In the genomic region with DNA sequence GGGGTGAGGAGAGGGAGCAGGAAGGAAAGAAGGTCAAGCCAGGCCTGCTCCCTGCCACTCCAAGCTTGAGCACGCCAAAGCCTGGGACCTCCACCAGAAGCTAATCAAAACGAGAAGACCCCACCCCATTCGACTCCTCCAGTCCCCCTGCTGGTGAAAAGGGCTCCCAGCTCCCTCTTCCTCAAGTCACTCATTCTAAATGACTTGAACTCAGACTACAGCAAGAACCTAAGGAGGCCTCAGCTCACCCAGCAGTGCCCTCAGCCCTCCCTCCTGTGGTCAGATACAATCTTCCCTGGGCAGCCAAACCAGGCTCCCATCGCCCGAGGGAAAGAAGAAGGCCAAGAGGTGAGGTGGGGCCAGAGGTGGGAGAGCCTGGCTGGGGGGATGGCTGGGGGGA, we compare ENCODE assay signal across 9 cellular contexts. TPM values are rescaled to one million over a fixed set of nuclear protein-coding genes. Genes with fewer than 3 reads are reported as not detected.
DNase-seq lines count a peak whose midpoint lies in the region; ATAC-seq, FAIRE-seq and TF ChIP-seq lines count a peak whose summit lies in the region.
"Had no signal": no experiment of that assay in that cellular context is flagged by ENCODE, and none has a peak within 500 bp of the region (broad histone marks: within the 10 kb centered on the region; RNA-seq: fewer than 3 reads in every experiment).

No MANE protein-coding gene starts in this region.

- H3K9ac ChIP-seq in K562 (ENCODE audit: insufficient read depth in 1 of 2, low read depth in 2 of 2, low read length in 2 of 2), result peak overlapping the region in 1 of 2 experiments; percentile 59; a peak in 1 of 4 replicates

- peaks cover 84% of the 10 kb centered on the region for H3K79me2 ChIP-seq in K562 (ENCODE audit: control insufficient read depth, insufficient read depth, low read length)

- DNase-seq in AG09309 (ENCODE audit: low read depth) (no peak), K562 (ENCODE audit: extremely low read depth in 1 of 4, low spot score in 3 of 4) (no peak), ACHN (no peak), small intestine (no peak), GM03348 (ENCODE audit: low spot score) (no peak)

- H3K36me3 ChIP-seq in KOPT-K1 (ENCODE audit: insufficient read depth, low read length) (peaks cover 79% of the 10 kb centered on the region), K562 (ENCODE audit: control insufficient read depth, insufficient read depth, low read length) (peaks cover 89% of the 10 kb centered on the region; the same call in 2 of the 3 replicates), muscle layer of duodenum (ENCODE audit: control insufficient read depth in 1 of 2, insufficient read depth in 2 of 2, low read length in 2 of 2) (peaks cover 8 to 10% of the 10 kb centered on the region in 2 donors), small intestine (ENCODE audit: control insufficient read depth in 2 of 2, insufficient read depth in 2 of 2, low read length in 2 of 2) (peaks cover 0 to 5% of the 10 kb centered on the region in 2 donors)

- FAIRE-seq in K562 (lab: Jason Lieb, UNC) (no peak), small intestine (lab: Jason Lieb, UNC) (no peak)
- FAIRE-seq: GM18507 had no signal

- no peak for TF ChIP-seq EP300 in K562 (IDR thresholded peaks at IDR 0.05; ENCODE audit: low read length)

- H3K27ac ChIP-seq in KOPT-K1 (ENCODE audit: low read depth, low read length, poor library complexity, severe bottlenecking), result peak overlapping the region; percentile 34
- peak overlapping the region; percentile 10; the same call in 1 of the 3 replicates for H3K27ac ChIP-seq in K562 (ENCODE audit: extremely low read depth, low read depth, low read length)
- H3K27ac ChIP-seq in muscle layer of duodenum (ENCODE audit: low read length), result peak overlapping the region; percentile 60
- H3K27ac ChIP-seq in small intestine (ENCODE audit: low read depth in 1 of 2, low read length in 1 of 2), result no peak overlapping the region

- POLR2A ChIA-PET in K562 (lab: Yijun Ruan, JAX), result interaction anchor here (0.6 to 0.9 kb wide), 3 partner anchors 9 to 32 kb away, joined by 3 to 4 read pairs (median 3); no protein-coding TSS in a partner anchor

- BruUV-seq in K562 (replicated peaks; lab: Mats Ljungman, UMichigan), result no TSS peak

- H3K4me3 ChIP-seq in AG09309 (ENCODE audit: control insufficient read depth, low read depth, low read length) (no peak overlapping the region), K562 (no peak overlapping the region), muscle layer of duodenum (ENCODE audit: low read depth in 1 of 2, low read length in 2 of 2) (no peak overlapping the region), small intestine (ENCODE audit: low read depth in 1 of 2, low read length in 2 of 2) (no peak overlapping the region)

- no peak for TF ChIP-seq POLR2A in K562 (conservative IDR thresholded peaks at IDR 0.05)

- H3K4me1 ChIP-seq in K562 (replicated peaks in 1 of 2; ENCODE audit: control insufficient read depth in 2 of 2, insufficient read depth in 2 of 2, low read length in 2 of 2), result peaks cover 5 to 51% of the 10 kb centered on the region in 2 experiments
- peaks cover 57 to 90% of the 10 kb centered on the region in 2 donors for H3K4me1 ChIP-seq in muscle layer of duodenum (ENCODE audit: control insufficient read depth in 1 of 2, insufficient read depth in 2 of 2, low read length in 2 of 2)
- H3K4me1 ChIP-seq in small intestine (ENCODE audit: control insufficient read depth in 2 of 2, insufficient read depth in 1 of 2, low read depth in 1 of 2, low read length in 1 of 2), result peaks cover 0 to 8% of the 10 kb centered on the region in 2 donors

- TF ChIP-seq RAD21 in K562 (CRISPR knock-in tag; conservative IDR thresholded peaks at IDR 0.05 in 1 of 2, IDR thresholded peaks at IDR 0.05 in 1 of 2), result no peak

- H3K4me2 ChIP-seq in K562 (ENCODE audit: insufficient read depth, low read length), result no peak overlapping the region

- peaks cover 7% of the 10 kb centered on the region; the same call in 1 of the 2 replicates for H4K20me1 ChIP-seq in K562 (replicated peaks; ENCODE audit: control insufficient read depth, insufficient read depth, low read length)

- intact Hi-C loops in K562 (cut with micrococcal nuclease), result no loop called here

- WGBS in K562 (ENCODE audit: insufficient coverage, low coverage, missing lambda C conversion rate), result 58% methylated on average over 5 of the region's 5 CpGs
- WGBS in small intestine, 3 donors, result 54 to 73% (median 54%) methylated on average over 5 of the region's 5 CpGs

- in situ Hi-C loops in K562 (cut with MboI) (no loop called here), ACHN (cut with HindIII; ENCODE audit: low pct_ligation_motif_present, low pct_unique_long_range_greater_than_20kb, low sequenced_read_pairs) (no loop called here)

- ATAC-seq in K562, result peak; percentile 24; the same call in 1 of the 3 replicates
- ATAC-seq in GM21423 (IDR thresholded peaks at IDR 0.05; ENCODE audit: unreplicated experiment), result no peak

- no peak overlapping the region for H2AFZ ChIP-seq in K562 (ENCODE audit: low read depth, low read length)

- peaks cover 5% of the 10 kb centered on the region for H3K9me1 ChIP-seq in K562 (ENCODE audit: control insufficient read depth, insufficient read depth, low read length)

- H3K9me3 ChIP-seq in KOPT-K1 (ENCODE audit: insufficient read depth, low read length, poor library complexity, severe bottlenecking) (no peaks in the 10 kb centered on the region), K562 (replicated peaks; ENCODE audit: control insufficient read depth, insufficient read depth, low read depth, low read length) (no peaks in the 10 kb centered on the region), muscle layer of duodenum (ENCODE audit: control insufficient read depth in 1 of 2, low read length in 2 of 2) (no peaks in the 10 kb centered on the region), small intestine (ENCODE audit: control insufficient read depth, low read depth) (no peaks in the 10 kb centered on the region)

- H3K27me3 ChIP-seq in K562 (ENCODE audit: control insufficient read depth in 2 of 2, insufficient read depth in 2 of 2, low read length in 2 of 2) (no peaks in the 10 kb centered on the region), muscle layer of duodenum (ENCODE audit: low read depth, low read length) (no peaks in the 10 kb centered on the region), small intestine (ENCODE audit: control insufficient read depth in 2 of 2, insufficient read depth in 2 of 2, low read length in 2 of 2) (no peaks in the 10 kb centered on the region)

- CTCF ChIA-PET in K562 (lab: Yijun Ruan, JAX; ENCODE audit: low intra/inter-chr PET ratio), result no interaction called here

- peak; percentile 33 for TF ChIP-seq CTCF in AG09309 (IDR thresholded peaks at IDR 0.05; ENCODE audit: control insufficient read depth, insufficient read depth, low read depth, low read length, missing control alignments)
- peak; percentile 29 to 51 (median 31) for TF ChIP-seq CTCF in K562 (IDR thresholded peaks at IDR 0.05 in 2 of 3, conservative IDR thresholded peaks at IDR 0.05 in 1 of 3; ENCODE audit: insufficient read depth in 2 of 3, low read depth in 1 of 3, low read length in 3 of 3)

RNA-seq across cellular contexts. Expression of gene HDAC7, which starts 17.4 kb away (rescaled TPM):
- 123 and 300 TPM in 2 replicates for total RNA-seq in K562 (2011; cell fraction: chromatin; rRNA removed; ENCODE audit: low replicate concordance)
- 143 and 147 TPM in 2 replicates for total RNA-seq in K562 (2011; cell fraction: nucleolus; rRNA removed)
- 123 and 161 TPM in 2 replicates for total RNA-seq in K562 (2011; cell fraction: nucleoplasm; rRNA removed)
- total RNA-seq in K562 (2014; rRNA removed) (38.4 and 57.4 TPM in 2 replicates), K562 (2014; rRNA removed; fragmentation: Illumina TruSeq; extraction: Trizol) (22.2 and 30.2 TPM in 2 replicates), K562 (2015; rRNA removed; fragmentation: Illumina TruSeq; extraction: Trizol) (26.7 and 28.2 TPM in 2 replicates), K562 (2021) (119 and 129 TPM in 2 replicates)
- polyA plus RNA-seq in K562 (2011; rRNA removed) (31.1 and 33.7 TPM in 2 replicates), K562 (2014; fragmentation: Illumina TruSeq; extraction: Trizol) (71.9 and 82.7 TPM in 2 replicates), K562 (2014; fragmentation: Nextera tagmentation; extraction: Ambion mirVana) (1 to 10 TPM; 2.5 to 3.8 TPM), K562 (2014; rRNA removed) (78.0 and 82.7 TPM in 2 replicates), small intestine (10 to 100 TPM in 1 of 3 donors, 1 to 10 TPM in 2; 2.2 to 30.3 (median 6.2) TPM)
- 20.6 and 43.9 TPM in 2 replicates for polyA plus RNA-seq in K562 (2011; cell fraction: cytosol; rRNA removed)
- 215 and 430 TPM in 2 replicates for polyA plus RNA-seq in K562 (2011; cell fraction: nucleus; rRNA removed)
- polyA plus RNA-seq in K562 (2012), result 67.8 and 112 TPM in 2 replicates
- polyA minus RNA-seq in K562 (2011; rRNA and poly(A)+ RNA removed), result 8.5 and 12.0 TPM in 2 replicates
- 28.2 and 32.6 TPM in 2 replicates for polyA minus RNA-seq in K562 (2011; cell fraction: cytosol; rRNA and poly(A)+ RNA removed)
- polyA minus RNA-seq in K562 (2011; cell fraction: nucleus; rRNA and poly(A)+ RNA removed), result 41.2 and 50.1 TPM in 2 replicates

RNA-seq across cellular contexts. Expression of gene SLC48A1, which starts 29.3 kb away (rescaled TPM):
- total RNA-seq in K562 (2011; cell fraction: chromatin; rRNA removed; ENCODE audit: low replicate concordance), result 18.5 and 36.8 TPM in 2 replicates
- 31.2 and 31.5 TPM in 2 replicates for total RNA-seq in K562 (2011; cell fraction: nucleolus; rRNA removed)
- total RNA-seq in K562 (2011; cell fraction: nucleoplasm; rRNA removed), result 45.5 and 69.2 TPM in 2 replicates
- total RNA-seq in K562 (2014; rRNA removed), result 16.3 and 25.4 TPM in 2 replicates
- 13.1 and 18.3 TPM in 2 replicates for total RNA-seq in K562 (2014; rRNA removed; fragmentation: Illumina TruSeq; extraction: Trizol)
- 16.1 and 16.2 TPM in 2 replicates for total RNA-seq in K562 (2015; rRNA removed; fragmentation: Illumina TruSeq; extraction: Trizol)
- total RNA-seq in K562 (2021), result 37.5 and 41.9 TPM in 2 replicates
- polyA plus RNA-seq in K562 (2011; rRNA removed), result 10.7 and 15.7 TPM in 2 replicates
- polyA plus RNA-seq in K562 (2011; cell fraction: cytosol; rRNA removed), result 16.7 and 26.0 TPM in 2 replicates
- polyA plus RNA-seq in K562 (2011; cell fraction: nucleus; rRNA removed), result 25.7 and 35.1 TPM in 2 replicates
- 22.2 and 44.4 TPM in 2 replicates for polyA plus RNA-seq in K562 (2012)
- polyA plus RNA-seq in K562 (2014; fragmentation: Illumina TruSeq; extraction: Trizol), result 28.6 and 30.4 TPM in 2 replicates
- polyA plus RNA-seq in K562 (2014; fragmentation: Nextera tagmentation; extraction: Ambion mirVana), result 10 to 100 TPM; 23.5 to 26.9 TPM
- 18.7 and 23.6 TPM in 2 replicates for polyA plus RNA-seq in K562 (2014; rRNA removed)
- polyA minus RNA-seq in K562 (2011; rRNA and poly(A)+ RNA removed), result 7.6 and 8.9 TPM in 2 replicates
- polyA minus RNA-seq in K562 (2011; cell fraction: cytosol; rRNA and poly(A)+ RNA removed), result 14.8 and 17.6 TPM in 2 replicates
- polyA minus RNA-seq in K562 (2011; cell fraction: nucleus; rRNA and poly(A)+ RNA removed), result 6.9 and 11.6 TPM in 2 replicates
- 10 to 100 TPM in 1 of 3 donors, 1 to 10 TPM in 2; 5.1 to 12.1 (median 5.4) TPM for polyA plus RNA-seq in small intestine

RNA-seq across cellular contexts. Expression of gene RAPGEF3, which starts 43.6 kb away (rescaled TPM):
- 1.5 and 4.3 TPM in 2 replicates for total RNA-seq in K562 (2011; cell fraction: chromatin; rRNA removed; ENCODE audit: low replicate concordance)
- total RNA-seq in K562 (2011; cell fraction: nucleolus; rRNA removed), result 2.2 and 2.3 TPM in 2 replicates
- total RNA-seq in K562 (2011; cell fraction: nucleoplasm; rRNA removed), result 1.7 and 2.3 TPM in 2 replicates
- total RNA-seq in K562 (2014; rRNA removed) (0.45 and 0.78 TPM in 2 replicates), K562 (2014; rRNA removed; fragmentation: Illumina TruSeq; extraction: Trizol) (0.15 and 0.16 TPM in 2 replicates), K562 (2015; rRNA removed; fragmentation: Illumina TruSeq; extraction: Trizol) (0.15 and 0.33 TPM in 2 replicates), K562 (2021) (0.78 and 1.3 TPM in 2 replicates)
- polyA plus RNA-seq in K562 (2011; rRNA removed) (0.38 and 0.61 TPM in 2 replicates), K562 (2014; fragmentation: Illumina TruSeq; extraction: Trizol) (0.37 and 0.43 TPM in 2 replicates), K562 (2014; fragmentation: Nextera tagmentation; extraction: Ambion mirVana) (under 1 TPM in 1 of 2 experiments, not detected in 1; 0.03 TPM), K562 (2014; rRNA removed) (0.44 and 1.1 TPM in 2 replicates), small intestine (10 to 100 TPM in 1 of 3 donors, 1 to 10 TPM in 2; 2.5 to 19.8 (median 2.7) TPM)
- 0.49 and 0.50 TPM in 2 replicates for polyA plus RNA-seq in K562 (2011; cell fraction: cytosol; rRNA removed)
- 2.9 and 5.0 TPM in 2 replicates for polyA plus RNA-seq in K562 (2011; cell fraction: nucleus; rRNA removed)
- polyA plus RNA-seq in K562 (2012), result 0.76 and 2.1 TPM in 2 replicates
- polyA minus RNA-seq in K562 (2011; rRNA and poly(A)+ RNA removed), result 0.60 and 0.78 TPM in 2 replicates
- not detected in 2 replicates for polyA minus RNA-seq in K562 (2011; cell fraction: cytosol; rRNA and poly(A)+ RNA removed)
- polyA minus RNA-seq in K562 (2011; cell fraction: nucleus; rRNA and poly(A)+ RNA removed), result 1.3 and 3.3 TPM in 2 replicates

Comparison
In these comparisons a context has a peak if more than half of its experiments do, and no peak if none do; other contexts are left out.
1. H3K27ac ChIP-seq: peak in KOPT-K1 (single experiment), K562 (single experiment) and muscle layer of duodenum (single experiment); none in small intestine (0 of 2).